Comparison of ENCODE assay signal across 11 cellular contexts in the genomic region with DNA sequence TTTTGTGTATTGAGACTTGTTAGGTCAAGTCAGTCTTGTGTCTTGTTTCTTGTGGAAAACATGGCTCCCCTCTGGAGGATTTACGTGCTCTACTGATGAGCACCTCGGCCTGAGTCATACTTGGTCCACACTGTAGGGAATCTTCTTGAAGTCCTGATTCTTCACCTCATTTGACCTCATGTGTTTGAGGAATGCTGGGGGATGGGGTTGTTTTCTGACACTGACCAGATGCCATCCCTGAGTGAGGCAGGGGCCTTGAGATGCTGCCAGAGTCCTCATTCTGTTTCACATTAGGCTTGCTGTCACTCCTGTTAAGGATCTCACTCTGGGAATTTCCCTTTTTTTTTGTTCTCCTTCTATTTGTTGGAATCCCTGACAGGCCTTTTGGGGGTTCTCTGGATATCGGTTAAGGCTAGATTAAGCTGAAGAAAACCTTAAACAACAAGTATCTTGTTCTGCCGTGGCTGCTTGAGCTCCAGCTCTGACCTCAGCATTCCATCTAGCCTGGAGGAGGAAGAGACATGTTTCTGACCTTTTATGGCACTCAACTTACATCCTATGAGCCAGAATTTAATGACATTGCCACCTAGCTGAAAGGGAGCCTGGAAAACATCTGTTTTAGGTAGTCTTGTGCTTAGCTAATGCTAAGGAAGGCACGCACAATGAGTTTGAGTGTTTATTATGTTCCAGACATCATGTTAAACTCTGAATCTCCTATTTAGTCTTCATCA. TPM values are rescaled to one million over a fixed set of nuclear protein-coding genes. Genes with fewer than 3 reads are reported as not detected.
DNase-seq lines count a peak whose midpoint lies in the region; ATAC-seq, FAIRE-seq and TF ChIP-seq lines count a peak whose summit lies in the region.
"Had no signal": no experiment of that assay in that cellular context is flagged by ENCODE, and none has a peak within 500 bp of the region (broad histone marks: within the 10 kb centered on the region; RNA-seq: fewer than 3 reads in every experiment).

No MANE protein-coding gene starts in this region.

- CTCF ChIA-PET in AG04449 (lab: Yijun Ruan, JAX) = interaction anchor here (0.9 to 2.6 kb wide), 8 partner anchors 10 to 105 kb away, joined by 3 to 10 read pairs (median 3); no protein-coding TSS in a partner anchor

- no peak for TF ChIP-seq CTCF in AG04449 (IDR thresholded peaks at IDR 0.05; ENCODE audit: insufficient read depth, low read length, missing control alignments)
- TF ChIP-seq CTCF in HFF-Myc (IDR thresholded peaks at IDR 0.05; ENCODE audit: low read depth, low read length, missing control alignments) = no peak
- no peak for TF ChIP-seq CTCF in bronchial epithelial cell (IDR thresholded peaks at IDR 0.05; ENCODE audit: insufficient read depth, low read length, severe bottlenecking)

- POLR2A ChIA-PET in AG04449 (lab: Yijun Ruan, JAX) = interaction anchor here (0.6 to 1.0 kb wide), 4 partner anchors 15 to 748 kb away, joined by 3 read pairs; no protein-coding TSS in a partner anchor

- DNase-seq in AG04449 (ENCODE audit: low read depth, low spot score) (peak; percentile 97), HFF-Myc (ENCODE audit: extremely low read depth, low read depth) (peak; percentile 93), bronchial epithelial cell (ENCODE audit: low read depth) (peak; percentile 46), NCI-H1092 (lab: John Stamatoyannopoulos, UW) (no peak)
- DNase-seq: activated CD8-positive, alpha-beta memory T cell treated with anti-CD3 and anti-CD28 coated beads, Interleukin-2, amount 50 U/mL, for 4 hours; Calu3; dorsolateral prefrontal cortex had no signal

- FAIRE-seq in bronchial epithelial cell (lab: Jason Lieb, UNC) = no peak

- no peaks in the 10 kb centered on the region for H3K27me3 ChIP-seq in bronchial epithelial cell (ENCODE audit: control insufficient read depth, insufficient read depth, low read length)
- H3K27me3 ChIP-seq: dorsolateral prefrontal cortex had no signal

- H3K4me1 ChIP-seq in mesodermal cell (ENCODE audit: control insufficient read depth, insufficient read depth, low read length, poor library complexity, severe bottlenecking) = peaks cover 29% of the 10 kb centered on the region

- H3K4me3 ChIP-seq in AG04449 (ENCODE audit: low read depth, low read length) (no peak overlapping the region), HFF-Myc (replicated peaks; ENCODE audit: low read depth, low read length) (no peak overlapping the region), bronchial epithelial cell (ENCODE audit: low read depth, low read length) (no peak overlapping the region), mesodermal cell (ENCODE audit: extremely low read depth, insufficient read depth, low read length, poor library complexity, severe bottlenecking) (no peak overlapping the region)
- H3K4me3 ChIP-seq: dorsolateral prefrontal cortex had no signal

- H3K27ac ChIP-seq in mesodermal cell (ENCODE audit: low read depth, low read length, severe bottlenecking) = peak overlapping the region; percentile 96

- 47 to 57% methylated on average over 3 to 4 of the region's 5 CpGs for WGBS in mesodermal cell (ENCODE audit: insufficient coverage in 2 of 2), 2 experiments

- H3K36me3 ChIP-seq in bronchial epithelial cell (ENCODE audit: control insufficient read depth, insufficient read depth, low read length) = peaks cover 49% of the 10 kb centered on the region
- H3K36me3 ChIP-seq in mesodermal cell (ENCODE audit: control insufficient read depth, insufficient read depth, low read length) = peaks cover 91% of the 10 kb centered on the region

- ATAC-seq in HG03457 (IDR thresholded peaks at IDR 0.05; ENCODE audit: unreplicated experiment) (no peak), HG03571 (IDR thresholded peaks at IDR 0.05; ENCODE audit: unreplicated experiment) (no peak), GM18520 (IDR thresholded peaks at IDR 0.05; ENCODE audit: unreplicated experiment) (no peak)

- peaks cover 5% of the 10 kb centered on the region for H3K9me3 ChIP-seq in mesodermal cell (ENCODE audit: control insufficient read depth, low read length)

RNA-seq across cellular contexts. Expression of gene TCOF1, which starts 20.6 kb away (rescaled TPM):
- total RNA-seq in bronchial epithelial cell = 8.4 and 9.0 TPM in 2 replicates
- polyA plus RNA-seq in mesodermal cell (2013, experiment 1 of 2) = 51.0 TPM
- 46.5 TPM for polyA plus RNA-seq in mesodermal cell (2013, experiment 2 of 2)

RNA-seq across cellular contexts. Expression of gene CD74, which starts 34.6 kb away (rescaled TPM):
- 1.1 and 3.8 TPM in 2 replicates for total RNA-seq in bronchial epithelial cell
- polyA plus RNA-seq in mesodermal cell (2013, experiment 1 of 2) = 6.3 TPM
- polyA plus RNA-seq in mesodermal cell (2013, experiment 2 of 2) = 6.2 TPM
